Comparison of ENCODE assay signal across 1 cellular context in genomic region chr12:112575559-112576067, GRCh38.
TF ChIP-seq lines count a peak whose summit lies in the region.

No MANE protein-coding gene starts in this region.

TF ChIP-seq in WTC11, 78 proteins besides CTCF, POLR2A, EP300 and RAD21 (continued from another document):
- no peak for TF ChIP-seq PRDM15 (CRISPR knock-in tag; IDR thresholded peaks at IDR 0.05)
- no peak for TF ChIP-seq E2F5 (CRISPR knock-in tag; IDR thresholded peaks at IDR 0.05)
- TF ChIP-seq NR3C1 (CRISPR knock-in tag; conservative IDR thresholded peaks at IDR 0.05; ENCODE audit: low read depth) = no peak
- no peak for TF ChIP-seq IRF2 (CRISPR knock-in tag; IDR thresholded peaks at IDR 0.05; ENCODE audit: borderline replicate concordance, low read depth)
- no peak for TF ChIP-seq AFF4 (CRISPR knock-in tag; IDR thresholded peaks at IDR 0.05; ENCODE audit: borderline replicate concordance)
- no peak for TF ChIP-seq TEAD4 (CRISPR knock-in tag; IDR thresholded peaks at IDR 0.05)
- no peak for TF ChIP-seq HMGA2 (CRISPR knock-in tag; IDR thresholded peaks at IDR 0.05)
- TF ChIP-seq TCF7 (CRISPR knock-in tag; IDR thresholded peaks at IDR 0.05; ENCODE audit: low read depth) = no peak
- no peak for TF ChIP-seq NFYB (CRISPR knock-in tag; conservative IDR thresholded peaks at IDR 0.05; ENCODE audit: low read depth)
- TF ChIP-seq NR2C2 (CRISPR knock-in tag; IDR thresholded peaks at IDR 0.05) = no peak
- no peak for TF ChIP-seq JUN (CRISPR knock-in tag; IDR thresholded peaks at IDR 0.05)
- no peak for TF ChIP-seq ZSCAN18 (CRISPR knock-in tag; IDR thresholded peaks at IDR 0.05)
- no peak for TF ChIP-seq SMAD4 (CRISPR knock-in tag; IDR thresholded peaks at IDR 0.05)
- no peak for TF ChIP-seq CREB1 (CRISPR knock-in tag; IDR thresholded peaks at IDR 0.05)
- TF ChIP-seq MLX (CRISPR knock-in tag; IDR thresholded peaks at IDR 0.05) = no peak
- no peak for TF ChIP-seq TEAD1 (CRISPR knock-in tag; IDR thresholded peaks at IDR 0.05)
